19 cellular contexts compared by ENCODE assay signal in genomic region chr2:26607698-26608097, GRCh38. TPM values are rescaled to one million over a fixed set of nuclear protein-coding genes. Genes with fewer than 3 reads are reported as not detected.
DNase-seq lines count a peak whose midpoint lies in the region; ATAC-seq and TF ChIP-seq lines count a peak whose summit lies in the region.
"Had no signal": no experiment of that assay in that cellular context is flagged by ENCODE, and none has a peak within 500 bp of the region (broad histone marks: within the 10 kb centered on the region; RNA-seq: fewer than 3 reads in every experiment).

No MANE protein-coding gene starts in this region.

- H3K14ac ChIP-seq in trophoblast cell (ENCODE audit: low read length), result no peak overlapping the region

- no peak overlapping the region for H4K12ac ChIP-seq in trophoblast cell (ENCODE audit: low read depth, low read length)

- H2AK5ac ChIP-seq in trophoblast cell (ENCODE audit: low read length), result no peak overlapping the region

- H3K79me1 ChIP-seq in trophoblast cell (ENCODE audit: low read length), result no peaks in the 10 kb centered on the region

- no peak for TF ChIP-seq POLR2A in sigmoid colon (IDR thresholded peaks at IDR 0.05)
- TF ChIP-seq POLR2A in gastrocnemius medialis (IDR thresholded peaks at IDR 0.05), result no peak

- H3K9me3 ChIP-seq in BLaER1, result peaks cover 9% of the 10 kb centered on the region; the same call in 1 of the 2 replicates
- H3K9me3 ChIP-seq in Caco-2, result no peaks in the 10 kb centered on the region
- no peaks in the 10 kb centered on the region for H3K9me3 ChIP-seq in trophoblast cell (ENCODE audit: insufficient read depth, low read depth, low read length)
- H3K9me3 ChIP-seq in sigmoid colon, result no peaks in the 10 kb centered on the region
- no peaks in the 10 kb centered on the region for H3K9me3 ChIP-seq in gastrocnemius medialis

- POLR2A ChIA-PET in Caco-2 (lab: Charles Lee), result no interaction called here

- DNase-seq in Caco-2 (no peak), ecto neural progenitor cell (ENCODE audit: low spot score) (peak; percentile 42), trophoblast cell (no peak), sigmoid colon (no peak), OCI-M2 (lab: John Stamatoyannopoulos, UW; ENCODE audit: unreplicated experiment) (no peak), GOT3 (lab: John Stamatoyannopoulos, UW) (no peak), gastrocnemius medialis (no peak)
- DNase-seq: Calu3; CD4-positive, alpha-beta T cell; DMS53; H7; IMR-90; Kasumi-1; NCI-H1105 treated with DMSO at 0.1 percent for 48 hours; NCI-H187; NCI-H69; RPMI8226 had no signal

- no peak overlapping the region for H2BK12ac ChIP-seq in trophoblast cell (ENCODE audit: low read length)

- no peak overlapping the region for H3K23ac ChIP-seq in trophoblast cell (ENCODE audit: low read length)

- H3K36me3 ChIP-seq in BLaER1 (no peaks in the 10 kb centered on the region), Caco-2 (ENCODE audit: control insufficient read depth, insufficient read depth, low read length) (no peaks in the 10 kb centered on the region), trophoblast cell (ENCODE audit: control insufficient read depth in 1 of 2, insufficient read depth in 2 of 2, low read length in 2 of 2) (no peaks in the 10 kb centered on the region), sigmoid colon (no peaks in the 10 kb centered on the region), gastrocnemius medialis (no peaks in the 10 kb centered on the region)

- TF ChIP-seq EP300 in sigmoid colon (IDR thresholded peaks at IDR 0.05), result no peak

- no peak overlapping the region for H3K4me3 ChIP-seq in BLaER1
- H3K4me3 ChIP-seq in Caco-2 (ENCODE audit: low read depth, low read length), result no peak overlapping the region
- no peak overlapping the region for H3K4me3 ChIP-seq in trophoblast cell (ENCODE audit: low read depth, low read length)
- H3K4me3 ChIP-seq in sigmoid colon, result no peak overlapping the region
- H3K4me3 ChIP-seq in gastrocnemius medialis, result no peak overlapping the region

- H3K27ac Mint-ChIP-seq in Caco-2 (ENCODE audit: unreplicated experiment), result peak overlapping the region; percentile 76
- H3K27ac Mint-ChIP-seq: CD4-positive, alpha-beta T cell had no signal

- no peak for TF ChIP-seq CTCF in Caco-2 (IDR thresholded peaks at IDR 0.05; ENCODE audit: insufficient read depth in 1 of 2, low read depth in 1 of 2, low read length in 1 of 2, severe bottlenecking in 1 of 2, unreplicated experiment in 1 of 2)
- TF ChIP-seq CTCF in sigmoid colon (IDR thresholded peaks at IDR 0.05), result no peak
- TF ChIP-seq CTCF in gastrocnemius medialis (IDR thresholded peaks at IDR 0.05 in 4 of 5, conservative IDR thresholded peaks at IDR 0.05 in 1 of 5), result no peak

- no peak for ATAC-seq in gastrocnemius medialis

- no peak overlapping the region for H2AFZ ChIP-seq in trophoblast cell (ENCODE audit: insufficient read depth, low read length, poor library complexity)

- no peaks in the 10 kb centered on the region for H3K36me3 Mint-ChIP-seq in Caco-2 (ENCODE audit: insufficient read depth, unreplicated experiment)

- H3K4me2 ChIP-seq in BLaER1 (peak overlapping the region; percentile 86), trophoblast cell (ENCODE audit: low read length) (no peak overlapping the region)

- H4K91ac ChIP-seq in trophoblast cell (ENCODE audit: low read depth, low read length), result peak overlapping the region; percentile 58

- H3K4me3 Mint-ChIP-seq in Caco-2 (ENCODE audit: unreplicated experiment), result no peak overlapping the region
- H3K4me3 Mint-ChIP-seq: CD4-positive, alpha-beta T cell had no signal

- H3K4me1 Mint-ChIP-seq in Caco-2 (ENCODE audit: low read depth, unreplicated experiment), result peaks cover 35% of the 10 kb centered on the region

- H4K20me1 ChIP-seq in BLaER1, result no peaks in the 10 kb centered on the region

- H3K4ac ChIP-seq in trophoblast cell (ENCODE audit: low read depth, low read length), result no peak overlapping the region

- no CpG with 5 or more reads among the region's 8 CpGs for WGBS in trophoblast cell (ENCODE audit: extremely low coverage, insufficient coverage, insufficient read length)
- WGBS in sigmoid colon, 2 donors, result 83 to 86% methylated on average over 8 of the region's 8 CpGs

- no peak overlapping the region for H4K8ac ChIP-seq in trophoblast cell (ENCODE audit: low read depth, low read length)

- no peak overlapping the region for H2BK5ac ChIP-seq in trophoblast cell (ENCODE audit: low read depth, low read length, poor library complexity)

- no peak overlapping the region for H3K9ac ChIP-seq in BLaER1
- no peak overlapping the region for H3K9ac ChIP-seq in trophoblast cell (ENCODE audit: low read length)

- peaks cover 67% of the 10 kb centered on the region for H3K4me1 ChIP-seq in BLaER1
- peaks cover 22% of the 10 kb centered on the region for H3K4me1 ChIP-seq in Caco-2
- H3K4me1 ChIP-seq in trophoblast cell (ENCODE audit: control insufficient read depth in 1 of 2, insufficient read depth in 2 of 2, low read length in 2 of 2), result peaks cover 7 to 10% of the 10 kb centered on the region in 2 experiments
- H3K4me1 ChIP-seq in sigmoid colon, result peaks cover 0 to 3% (median 0%) of the 10 kb centered on the region in 4 donors
- no peaks in the 10 kb centered on the region for H3K4me1 ChIP-seq in gastrocnemius medialis

- no peaks in the 10 kb centered on the region for H3K9me3 Mint-ChIP-seq in Caco-2 (ENCODE audit: unreplicated experiment)
- H3K9me3 Mint-ChIP-seq: CD4-positive, alpha-beta T cell had no signal

- BruUV-seq in Caco-2 (replicated peaks; lab: Mats Ljungman, UMichigan), result no TSS peak

- no peaks in the 10 kb centered on the region for H3K79me2 ChIP-seq in trophoblast cell (ENCODE audit: control insufficient read depth, insufficient read depth, low read length, poor library complexity)

- no peaks in the 10 kb centered on the region for H3K27me3 Mint-ChIP-seq in Caco-2 (ENCODE audit: insufficient read depth, unreplicated experiment)

- H3K27ac ChIP-seq in BLaER1 (no peak overlapping the region; the same call in 1 of the 2 replicates), trophoblast cell (ENCODE audit: low read depth, low read length) (no peak overlapping the region), sigmoid colon (no peak overlapping the region), gastrocnemius medialis (no peak overlapping the region)

- in situ Hi-C loops in gastrocnemius medialis (cut with MboI; ENCODE audit: low sequenced_read_pairs in 4 of 4), result no loop called here

- intact Hi-C loops in Caco-2 (cut with micrococcal nuclease; ENCODE audit: unreplicated experiment) (loop anchor here (2.0 to 5.0 kb wide), 3 partner anchors 23 to 80 kb away; partner anchors contain the start of gene CIB4), sigmoid colon (cut with DNase I) (no loop called here), gastrocnemius medialis (cut with DNase I; ENCODE audit: low total_unique reads) (no loop called here)

- no peak overlapping the region for H3K18ac ChIP-seq in trophoblast cell (ENCODE audit: low read length)

- H2BK120ac ChIP-seq in trophoblast cell (ENCODE audit: insufficient read depth, low read length, poor library complexity), result no peak overlapping the region

- CTCF ChIA-PET in Caco-2 (lab: Charles Lee), result interaction anchor here (0.9 to 3.4 kb wide), 3 partner anchors 30 to 137 kb away, joined by 3 to 35 read pairs (median 3); no protein-coding TSS in a partner anchor

- H3K27me3 ChIP-seq in BLaER1 (no peaks in the 10 kb centered on the region), Caco-2 (replicated peaks; ENCODE audit: control insufficient read depth, insufficient read depth, low read length) (no peaks in the 10 kb centered on the region), trophoblast cell (ENCODE audit: insufficient read depth, low read length) (no peaks in the 10 kb centered on the region), sigmoid colon (no peaks in the 10 kb centered on the region), gastrocnemius medialis (peaks cover 0 to 7% (median 7%) of the 10 kb centered on the region in 3 donors)

RNA-seq across cellular contexts. Expression of gene CIB4, which starts 33.5 kb away (rescaled TPM):
- total RNA-seq in Caco-2 (2022) (not detected in 2 replicates), sigmoid colon (not detected), gastrocnemius medialis (not detected)
- polyA plus RNA-seq in trophoblast cell (2013), result 0.07 and 0.14 TPM in 2 replicates
- polyA plus RNA-seq in sigmoid colon, result not detected
- total RNA-seq: Calu3; CD4-positive, alpha-beta T cell; H7; HT1080; IMR-90 had no signal
- polyA plus RNA-seq: IMR-90 had no signal
